1 cellular context compared by ENCODE assay signal in genomic region chr6:149867876-149868640, GRCh38.
TF ChIP-seq lines count a peak whose summit lies in the region.

No MANE protein-coding gene starts in this region.

TF ChIP-seq in GM23338, 12 proteins besides CTCF, POLR2A, EP300 and RAD21:
- TF ChIP-seq ETS1 (IDR thresholded peaks at IDR 0.05) (0 out of 2 replicates have a peak, but pooled peaks have one; percentile 21), ZNF462 (CRISPR knock-in tag; IDR thresholded peaks at IDR 0.05) (no peak)
TF ChIP-seq in GM23338: peak in this region for 1.
